1 cellular context compared by ENCODE assay signal in genomic region chr6:104940881-104941693, GRCh38.
TF ChIP-seq lines count a peak whose summit lies in the region.

No MANE protein-coding gene starts in this region.

TF ChIP-seq in K562, 482 proteins besides CTCF, POLR2A, EP300 and RAD21 (continued from another document):
- TF ChIP-seq ZNF449 (CRISPR knock-in tag; IDR thresholded peaks at IDR 0.05) (no peak), HMGN3 (IDR thresholded peaks at IDR 0.05; ENCODE audit: borderline replicate concordance, extremely low read depth, insufficient read length, low read depth, low read length) (peak; percentile 16), ZNF518B (CRISPR knock-in tag; IDR thresholded peaks at IDR 0.05) (no peak)
TF ChIP-seq in K562: peak in this region for 23.
